ENCODE assay signal across 8 cellular contexts in genomic region chr15:68820589-68821189, GRCh38.
DNase-seq lines count a peak whose midpoint lies in the region; ATAC-seq lines count a peak whose summit lies in the region.

TSS of gene ANP32A (minus strand) at chr15:68820895. CDS start at chr15:68820751, 144 bp downstream.

- ATAC-seq in GM19438 (IDR thresholded peaks at IDR 0.05; ENCODE audit: low read depth, unreplicated experiment): peak; percentile 50

- DNase-seq in CD1c-positive myeloid dendritic cell (ENCODE audit: extremely low spot score): peak; percentile 97
- DNase-seq in HS-27A (ENCODE audit: low read depth): peak; percentile 95
- peak; percentile 97 for DNase-seq in NK-92 treated with Interleukin-12 subunit alpha and Interleukin-12 subunit beta, amount 100 ng/mL, for 24 hours (lab: John Stamatoyannopoulos, UW)
- peak; percentile 100 for DNase-seq in activated CD8-positive, alpha-beta memory T cell treated with anti-CD3 and anti-CD28 coated beads for 24 hours
- DNase-seq in effector CD4-positive, alpha-beta T cell: peak; percentile 95
- DNase-seq in medulla oblongata (ENCODE audit: extremely low spot score): peak; percentile 96
- peak; percentile 93 for DNase-seq in stimulated activated CD8-positive, alpha-beta memory T cell treated with anti-CD3 and anti-CD28 coated beads, Interleukin-12 subunit alpha, Interleukin-12 subunit beta, amount 100 ng/mL, for 1 hour (ENCODE audit: low read depth)

Comparison
In these comparisons a context has a peak if more than half of its experiments do, and no peak if none do; other contexts are left out.
1. Peak in every context shown above with its lines: DNase-seq and ATAC-seq.